Comparison of ENCODE assay signal across 29 cellular contexts in genomic region chr2:238552226-238552625, GRCh38.
DNase-seq lines count a peak whose midpoint lies in the region; ATAC-seq, FAIRE-seq and TF ChIP-seq lines count a peak whose summit lies in the region.
"Had no signal": no experiment of that assay in that cellular context is flagged by ENCODE, and none has a peak within 500 bp of the region (broad histone marks: within the 10 kb centered on the region; RNA-seq: fewer than 3 reads in every experiment).

No MANE protein-coding gene starts in this region.

- H3K4me1 ChIP-seq in HepG2 (ENCODE audit: insufficient read depth, low read length) (no peaks in the 10 kb centered on the region), right lobe of liver (no peaks in the 10 kb centered on the region)
- H3K4me1 ChIP-seq: A549, BE2C, BLaER1, Caco-2 had no signal

- WGBS in HepG2 (ENCODE audit: low lambda C conversion rate) = 61% methylated on average over 5 of the region's 5 CpGs
- 75% methylated on average over 5 of the region's 5 CpGs for WGBS in right lobe of liver (ENCODE audit: insufficient coverage, low coverage, low lambda C conversion rate, missing lambda C conversion rate)

- FAIRE-seq in HepG2 (lab: Jason Lieb, UNC) = no peak
- FAIRE-seq: A204.1, A549, D721Med had no signal

- H3K27ac ChIP-seq in HepG2 (ENCODE audit: extremely low read length, insufficient read depth, low read length) = no peak overlapping the region
- no peak overlapping the region for H3K27ac ChIP-seq in right lobe of liver
- H3K27ac ChIP-seq: 22Rv1; A549; BLaER1; BLaER1 treated with 17β-estradiol and CSF1 and Interleukin-3, amounts not matched to agents 10 nM and 100 nM; C4-2B had no signal

- no peak for TF ChIP-seq RAD21 in HepG2 (CRISPR knock-in tag; IDR thresholded peaks at IDR 0.05)

- H3K36me3 ChIP-seq in HepG2 (replicated peaks in 1 of 2; ENCODE audit: control insufficient read depth in 1 of 2, insufficient read depth in 2 of 2, low read length in 2 of 2) (no peaks in the 10 kb centered on the region), right lobe of liver (no peaks in the 10 kb centered on the region)
- H3K36me3 ChIP-seq: BE2C; BLaER1; BLaER1 treated with 17β-estradiol and CSF1 and Interleukin-3, amounts not matched to agents 10 nM and 100 nM had no signal

- H3K79me2 ChIP-seq in HepG2 (ENCODE audit: insufficient read depth, low read length) = no peaks in the 10 kb centered on the region

- TF ChIP-seq CTCF in HepG2 (CRISPR knock-in tag; IDR thresholded peaks at IDR 0.05) (no peak), right lobe of liver (IDR thresholded peaks at IDR 0.05) (no peak)

- CTCF ChIA-PET in HepG2 (lab: Yijun Ruan, JAX; ENCODE audit: low intra/inter-chr PET ratio, low total read pairs) = no interaction called here

- POLR2A ChIA-PET in HepG2 (lab: Yijun Ruan, JAX) = no interaction called here

- H3K27me3 ChIP-seq in HepG2 (ENCODE audit: control insufficient read depth in 1 of 2, insufficient read depth in 2 of 2, low read length in 2 of 2) (peaks cover 0 to 11% of the 10 kb centered on the region in 2 experiments; a peak in 3 of 5 replicates), right lobe of liver (no peaks in the 10 kb centered on the region)
- H3K27me3 ChIP-seq: BE2C; BLaER1; BLaER1 treated with 17β-estradiol and CSF1 and Interleukin-3, amounts not matched to agents 10 nM and 100 nM had no signal

- no peaks in the 10 kb centered on the region for H4K20me1 ChIP-seq in HepG2 (ENCODE audit: insufficient read depth, low read length)
- H4K20me1 ChIP-seq: BLaER1; BLaER1 treated with 17β-estradiol and CSF1 and Interleukin-3, amounts not matched to agents 10 nM and 100 nM had no signal

- H2AFZ ChIP-seq in HepG2 (ENCODE audit: low read length) = no peak overlapping the region

- H3K4me3 ChIP-seq in HepG2 (replicated peaks in 1 of 3; ENCODE audit: insufficient read depth in 1 of 3, low read depth in 2 of 3, low read length in 3 of 3) (no peak overlapping the region), right lobe of liver (no peak overlapping the region)
- H3K4me3 ChIP-seq: A549; BLaER1; BLaER1 treated with 17β-estradiol and CSF1 and Interleukin-3, amounts not matched to agents 10 nM and 100 nM had no signal

- no peak for TF ChIP-seq EP300 in HepG2 (IDR thresholded peaks at IDR 0.05; ENCODE audit: low read depth in 2 of 2, low read length in 2 of 2)
- no peak for TF ChIP-seq EP300 in HepG2 (CRISPR knock-in tag; IDR thresholded peaks at IDR 0.05; ENCODE audit: borderline replicate concordance)

- DNase-seq in HepG2 (ENCODE audit: low spot score) = no peak
- no peak for DNase-seq in right lobe of liver
- DNase-seq: 8988T; ACHN; AML-193; BE2C; C1 segment of cervical spinal cord; Caco-2; Calu3; CD4-positive, alpha-beta memory T cell; CD4-positive, alpha-beta T cell; CD4-positive, CD25-positive, alpha-beta regulatory T cell; CD8-positive, alpha-beta memory T cell; CD8-positive, alpha-beta T cell; COR-L47; DMS 273 treated with DMSO at 0.1 percent for 48 hours; DMS153; DMS53; DMS79; DMS79 treated with DMSO at 0.1 percent for 48 hours; DND-41; EL had no signal

- intact Hi-C loops in HepG2 (cut with micrococcal nuclease; ENCODE audit: unreplicated experiment) = no loop called here
- intact Hi-C loops in right lobe of liver (cut with DNase I) = no loop called here

- H3K9me3 ChIP-seq in HepG2 (ENCODE audit: low read length) = no peaks in the 10 kb centered on the region
- H3K9me3 ChIP-seq in right lobe of liver = peaks cover 0 to 11% (median 0%) of the 10 kb centered on the region in 4 donors
- H3K9me3 ChIP-seq: BE2C, Caco-2 had no signal

- in situ Hi-C loops in HepG2 (cut with HindIII; ENCODE audit: extremely low pct_ligation_motif_present, low pct_unique_long_range_greater_than_20kb) = no loop called here

- TF ChIP-seq POLR2A in HepG2 (IDR thresholded peaks at IDR 0.05; ENCODE audit: insufficient read depth in 1 of 2, low read depth in 2 of 2, low read length in 2 of 2) (no peak), right lobe of liver (IDR thresholded peaks at IDR 0.05) (no peak)

- ATAC-seq in HepG2 = no peak
- ATAC-seq in right lobe of liver = no peak
- ATAC-seq: A549; CD8-positive, alpha-beta T cell had no signal

- no peak overlapping the region for H3K9ac ChIP-seq in HepG2 (ENCODE audit: insufficient read depth, low read depth, low read length)
- H3K9ac ChIP-seq: BLaER1; BLaER1 treated with 17β-estradiol and CSF1 and Interleukin-3, amounts not matched to agents 10 nM and 100 nM had no signal

- BruUV-seq in HepG2 (replicated peaks; lab: Mats Ljungman, UMichigan) = no TSS peak

- no peak overlapping the region for H3K4me2 ChIP-seq in HepG2 (ENCODE audit: low read depth, low read length)
- H3K4me2 ChIP-seq: A549; BLaER1; BLaER1 treated with 17β-estradiol and CSF1 and Interleukin-3, amounts not matched to agents 10 nM and 100 nM had no signal

TF ChIP-seq in HepG2, 621 proteins besides CTCF, POLR2A, EP300 and RAD21:
- TF ChIP-seq ZSCAN31 (CRISPR knock-in tag; IDR thresholded peaks at IDR 0.05; ENCODE audit: low read depth) (no peak), ZNF12 (CRISPR knock-in tag; IDR thresholded peaks at IDR 0.05) (peak; percentile 93)
